8 cellular contexts compared by ENCODE assay signal in genomic region chr2:96739051-96739632, GRCh38.
DNase-seq lines count a peak whose midpoint lies in the region; ATAC-seq and TF ChIP-seq lines count a peak whose summit lies in the region.

No MANE protein-coding gene starts in this region.

- TF ChIP-seq CTCF in 22Rv1 (IDR thresholded peaks at IDR 0.05) (no peak), cardiac fibroblast (IDR thresholded peaks at IDR 0.05; ENCODE audit: low read depth, low read length) (no peak), GM13977 (IDR thresholded peaks at IDR 0.05; ENCODE audit: extremely low read depth, insufficient read depth, missing control alignments) (no peak)

- H3K4me3 ChIP-seq in HUES6 (ENCODE audit: low read depth, low read length) (peak overlapping the region; percentile 97), cardiac fibroblast (replicated peaks in 1 of 2; ENCODE audit: low read depth in 2 of 2, low read length in 2 of 2) (peak overlapping the region; percentile 80 to 95), mucosa of stomach (ENCODE audit: low read length) (peak overlapping the region; percentile 61)

- peak overlapping the region; percentile 56 for H3K27ac ChIP-seq in 22Rv1
- H3K27ac ChIP-seq in HUES6 (ENCODE audit: low read depth, low read length) = peak overlapping the region; percentile 56; the same call in 1 of the 2 replicates

- DNase-seq in cardiac fibroblast (ENCODE audit: low read depth in 2 of 2) (peak in 1 of 2 donors; percentile 16), iPS-NIHi11 (ENCODE audit: low spot score) (no peak), GM13977 (ENCODE audit: low spot score) (no peak)

- H3K9me3 ChIP-seq in HUES6 (ENCODE audit: control insufficient read depth, insufficient read depth, low read depth, low read length) (no peaks in the 10 kb centered on the region), mucosa of stomach (ENCODE audit: control insufficient read depth, low read length) (no peaks in the 10 kb centered on the region)

- H3K27me3 ChIP-seq in HUES6 (ENCODE audit: control insufficient read depth, insufficient read depth, low read length) = no peaks in the 10 kb centered on the region
- H3K27me3 ChIP-seq in mucosa of stomach (ENCODE audit: control insufficient read depth, insufficient read depth, low read length) = no peaks in the 10 kb centered on the region

- in situ Hi-C loops in GM13977 (cut with MboI; ENCODE audit: low pct_unique_long_range_greater_than_20kb, low sequenced_read_pairs, unreplicated experiment) = no loop called here

- H3K36me3 ChIP-seq in HUES6 (ENCODE audit: control insufficient read depth, insufficient read depth, low read length) = peaks cover 34% of the 10 kb centered on the region
- H3K36me3 ChIP-seq in mucosa of stomach (ENCODE audit: control insufficient read depth, insufficient read depth, low read length) = peaks cover under 1% of the 10 kb centered on the region

- ATAC-seq in GM19397 (IDR thresholded peaks at IDR 0.05; ENCODE audit: unreplicated experiment) (no peak), GM19455 (IDR thresholded peaks at IDR 0.05; ENCODE audit: unreplicated experiment) (no peak)

- H3K4me1 ChIP-seq in HUES6 (ENCODE audit: control insufficient read depth, insufficient read depth, low read length) (peaks cover 3% of the 10 kb centered on the region), mucosa of stomach (ENCODE audit: control insufficient read depth, insufficient read depth, low read length) (peaks cover 8% of the 10 kb centered on the region)

- H3K9ac ChIP-seq in HUES6 (ENCODE audit: low read length) (peak overlapping the region; percentile 84), mucosa of stomach (ENCODE audit: low read length) (peak overlapping the region; percentile 75)
